Comparison of ENCODE assay signal across 1 cellular context in the genomic region with DNA sequence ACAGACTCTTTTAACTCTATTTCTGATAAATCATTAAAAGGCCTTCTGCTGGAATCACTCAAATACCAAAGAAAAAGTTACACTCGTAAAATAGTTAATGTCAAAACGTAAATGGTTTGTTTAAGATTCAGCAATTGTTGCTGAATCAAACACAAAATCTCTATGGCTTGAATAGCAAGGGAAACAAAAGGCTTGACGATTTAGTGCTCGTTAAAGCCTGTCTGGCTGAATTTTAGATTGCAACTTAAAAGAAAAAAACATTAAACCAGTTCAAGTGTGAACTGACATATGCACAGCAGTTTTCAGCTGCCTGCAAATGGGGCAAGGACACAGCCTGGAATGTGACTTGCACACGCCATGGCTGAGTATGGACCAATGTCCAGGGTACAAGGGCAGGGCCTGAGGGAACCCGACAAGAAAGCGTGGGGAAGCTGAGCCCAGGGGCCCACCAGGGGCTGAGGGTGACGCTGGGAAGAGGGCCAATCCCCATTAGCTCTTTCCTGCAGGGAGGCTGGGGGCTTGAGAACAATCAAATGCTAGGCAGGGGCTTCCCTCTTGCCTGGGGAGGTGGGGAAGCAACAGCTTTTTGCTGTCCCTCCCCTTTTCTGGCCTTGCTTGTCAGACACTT.
A peak's percentile ranks its signal among the peaks of the same experiment; 100 is the strongest.
TF ChIP-seq lines count a peak whose summit lies in the region.

No MANE protein-coding gene starts in this region.

TF ChIP-seq in HepG2, 621 proteins besides CTCF, POLR2A, EP300 and RAD21 (continued from another document and continues in another):
- TF ChIP-seq, protein P1, sequence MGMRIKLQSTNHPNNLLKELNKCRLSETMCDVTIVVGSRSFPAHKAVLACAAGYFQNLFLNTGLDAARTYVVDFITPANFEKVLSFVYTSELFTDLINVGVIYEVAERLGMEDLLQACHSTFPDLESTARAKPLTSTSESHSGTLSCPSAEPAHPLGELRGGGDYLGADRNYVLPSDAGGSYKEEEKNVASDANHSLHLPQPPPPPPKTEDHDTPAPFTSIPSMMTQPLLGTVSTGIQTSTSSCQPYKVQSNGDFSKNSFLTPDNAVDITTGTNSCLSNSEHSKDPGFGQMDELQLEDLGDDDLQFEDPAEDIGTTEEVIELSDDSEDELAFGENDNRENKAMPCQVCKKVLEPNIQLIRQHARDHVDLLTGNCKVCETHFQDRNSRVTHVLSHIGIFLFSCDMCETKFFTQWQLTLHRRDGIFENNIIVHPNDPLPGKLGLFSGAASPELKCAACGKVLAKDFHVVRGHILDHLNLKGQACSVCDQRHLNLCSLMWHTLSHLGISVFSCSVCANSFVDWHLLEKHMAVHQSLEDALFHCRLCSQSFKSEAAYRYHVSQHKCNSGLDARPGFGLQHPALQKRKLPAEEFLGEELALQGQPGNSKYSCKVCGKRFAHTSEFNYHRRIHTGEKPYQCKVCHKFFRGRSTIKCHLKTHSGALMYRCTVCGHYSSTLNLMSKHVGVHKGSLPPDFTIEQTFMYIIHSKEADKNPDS (CRISPR knock-in tag; IDR thresholded peaks at IDR 0.05), result 0 out of 2 replicates have a peak, but pooled peaks have one; percentile 29
- TF ChIP-seq KDM6A (CRISPR knock-in tag; IDR thresholded peaks at IDR 0.05; ENCODE audit: low read depth), result peak; percentile 74
- TF ChIP-seq ZFP36L2 (CRISPR knock-in tag; IDR thresholded peaks at IDR 0.05), result no peak
- TF ChIP-seq NFE2L1 (CRISPR knock-in tag; IDR thresholded peaks at IDR 0.05; ENCODE audit: borderline replicate concordance), result no peak
- peak; percentile 37; the same call in 1 of the 2 replicates for TF ChIP-seq CREM (IDR thresholded peaks at IDR 0.05)
- TF ChIP-seq CREM (CRISPR knock-in tag; IDR thresholded peaks at IDR 0.05), result no peak
- TF ChIP-seq ZMYM3 (CRISPR knock-in tag; IDR thresholded peaks at IDR 0.05), result peak; percentile 74; the same call in 1 of the 2 replicates
- TF ChIP-seq ZNF501 (CRISPR knock-in tag; IDR thresholded peaks at IDR 0.05), result no peak
- TF ChIP-seq ZNF101 (CRISPR knock-in tag; IDR thresholded peaks at IDR 0.05; ENCODE audit: borderline replicate concordance, low read depth), result no peak
- TF ChIP-seq ZNF550 (CRISPR knock-in tag; IDR thresholded peaks at IDR 0.05; ENCODE audit: borderline replicate concordance), result no peak
- peak; percentile 44 for TF ChIP-seq XRCC5 (optimal IDR thresholded peaks at IDR 0.05; ENCODE audit: low read length)
- TF ChIP-seq, protein P2, sequence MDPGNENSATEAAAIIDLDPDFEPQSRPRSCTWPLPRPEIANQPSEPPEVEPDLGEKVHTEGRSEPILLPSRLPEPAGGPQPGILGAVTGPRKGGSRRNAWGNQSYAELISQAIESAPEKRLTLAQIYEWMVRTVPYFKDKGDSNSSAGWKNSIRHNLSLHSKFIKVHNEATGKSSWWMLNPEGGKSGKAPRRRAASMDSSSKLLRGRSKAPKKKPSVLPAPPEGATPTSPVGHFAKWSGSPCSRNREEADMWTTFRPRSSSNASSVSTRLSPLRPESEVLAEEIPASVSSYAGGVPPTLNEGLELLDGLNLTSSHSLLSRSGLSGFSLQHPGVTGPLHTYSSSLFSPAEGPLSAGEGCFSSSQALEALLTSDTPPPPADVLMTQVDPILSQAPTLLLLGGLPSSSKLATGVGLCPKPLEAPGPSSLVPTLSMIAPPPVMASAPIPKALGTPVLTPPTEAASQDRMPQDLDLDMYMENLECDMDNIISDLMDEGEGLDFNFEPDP (CRISPR knock-in tag; conservative IDR thresholded peaks at IDR 0.05), result no peak
- no peak for TF ChIP-seq ZNF432 (CRISPR knock-in tag; IDR thresholded peaks at IDR 0.05; ENCODE audit: borderline replicate concordance)
- no peak for TF ChIP-seq ZNF253 (CRISPR knock-in tag; IDR thresholded peaks at IDR 0.05; ENCODE audit: borderline replicate concordance)
- no peak for TF ChIP-seq ZNF597 (CRISPR knock-in tag; IDR thresholded peaks at IDR 0.05)
- TF ChIP-seq, protein P3, sequence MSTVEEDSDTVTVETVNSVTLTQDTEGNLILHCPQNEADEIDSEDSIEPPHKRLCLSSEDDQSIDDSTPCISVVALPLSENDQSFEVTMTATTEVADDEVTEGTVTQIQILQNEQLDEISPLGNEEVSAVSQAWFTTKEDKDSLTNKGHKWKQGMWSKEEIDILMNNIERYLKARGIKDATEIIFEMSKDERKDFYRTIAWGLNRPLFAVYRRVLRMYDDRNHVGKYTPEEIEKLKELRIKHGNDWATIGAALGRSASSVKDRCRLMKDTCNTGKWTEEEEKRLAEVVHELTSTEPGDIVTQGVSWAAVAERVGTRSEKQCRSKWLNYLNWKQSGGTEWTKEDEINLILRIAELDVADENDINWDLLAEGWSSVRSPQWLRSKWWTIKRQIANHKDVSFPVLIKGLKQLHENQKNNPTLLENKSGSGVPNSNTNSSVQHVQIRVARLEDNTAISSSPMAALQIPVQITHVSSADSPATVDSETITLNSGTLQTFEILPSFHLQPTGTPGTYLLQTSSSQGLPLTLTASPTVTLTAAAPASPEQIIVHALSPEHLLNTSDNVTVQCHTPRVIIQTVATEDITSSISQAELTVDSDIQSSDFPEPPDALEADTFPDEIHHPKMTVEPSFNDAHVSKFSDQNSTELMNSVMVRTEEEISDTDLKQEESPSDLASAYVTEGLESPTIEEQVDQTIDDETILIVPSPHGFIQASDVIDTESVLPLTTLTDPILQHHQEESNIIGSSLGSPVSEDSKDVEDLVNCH (CRISPR knock-in tag; IDR thresholded peaks at IDR 0.05), result no peak
- TF ChIP-seq ZNF382 (CRISPR knock-in tag; IDR thresholded peaks at IDR 0.05; ENCODE audit: borderline replicate concordance), result no peak
- peak; percentile 27; the same call in 1 of the 2 replicates for TF ChIP-seq SAP130 (CRISPR knock-in tag; IDR thresholded peaks at IDR 0.05; ENCODE audit: low read depth)
- TF ChIP-seq, protein P4, sequence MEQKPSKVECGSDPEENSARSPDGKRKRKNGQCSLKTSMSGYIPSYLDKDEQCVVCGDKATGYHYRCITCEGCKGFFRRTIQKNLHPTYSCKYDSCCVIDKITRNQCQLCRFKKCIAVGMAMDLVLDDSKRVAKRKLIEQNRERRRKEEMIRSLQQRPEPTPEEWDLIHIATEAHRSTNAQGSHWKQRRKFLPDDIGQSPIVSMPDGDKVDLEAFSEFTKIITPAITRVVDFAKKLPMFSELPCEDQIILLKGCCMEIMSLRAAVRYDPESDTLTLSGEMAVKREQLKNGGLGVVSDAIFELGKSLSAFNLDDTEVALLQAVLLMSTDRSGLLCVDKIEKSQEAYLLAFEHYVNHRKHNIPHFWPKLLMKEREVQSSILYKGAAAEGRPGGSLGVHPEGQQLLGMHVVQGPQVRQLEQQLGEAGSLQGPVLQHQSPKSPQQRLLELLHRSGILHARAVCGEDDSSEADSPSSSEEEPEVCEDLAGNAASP (CRISPR knock-in tag; IDR thresholded peaks at IDR 0.05; ENCODE audit: borderline replicate concordance), result peak; percentile 85
- peak; percentile 49 for TF ChIP-seq YY1 (IDR thresholded peaks at IDR 0.05; ENCODE audit: insufficient read depth, insufficient replicate concordance, low read depth, low read length)
- no peak for TF ChIP-seq ZNF558 (CRISPR knock-in tag; IDR thresholded peaks at IDR 0.05; ENCODE audit: borderline replicate concordance)
- TF ChIP-seq SYNCRIP (IDR thresholded peaks at IDR 0.05; ENCODE audit: insufficient read depth, low read depth, low read length), result no peak
- TF ChIP-seq TGIF2 (CRISPR knock-in tag; IDR thresholded peaks at IDR 0.05), result no peak
- no peak for TF ChIP-seq ZNF614 (CRISPR knock-in tag; IDR thresholded peaks at IDR 0.05; ENCODE audit: borderline replicate concordance)
- peak; percentile 59; the same call in 1 of the 2 replicates for TF ChIP-seq POGZ (CRISPR knock-in tag; IDR thresholded peaks at IDR 0.05)
- TF ChIP-seq SOX6 (IDR thresholded peaks at IDR 0.05), result no peak
- TF ChIP-seq SOX6 (CRISPR knock-in tag; IDR thresholded peaks at IDR 0.05), result peak; percentile 40; the same call in 1 of the 2 replicates
- TF ChIP-seq ZBTB14 (CRISPR knock-in tag; IDR thresholded peaks at IDR 0.05), result no peak
- TF ChIP-seq PITX1 (CRISPR knock-in tag; IDR thresholded peaks at IDR 0.05), result 0 out of 2 replicates have a peak, but pooled peaks have one; percentile 39
- TF ChIP-seq ZUFSP (CRISPR knock-in tag; IDR thresholded peaks at IDR 0.05; ENCODE audit: borderline replicate concordance), result no peak
- no peak for TF ChIP-seq SIN3A (IDR thresholded peaks at IDR 0.05; ENCODE audit: borderline replicate concordance, low read depth, low read length)
- no peak for TF ChIP-seq ZMYM2 (CRISPR knock-in tag; IDR thresholded peaks at IDR 0.05)
- TF ChIP-seq THAP11 (CRISPR knock-in tag; IDR thresholded peaks at IDR 0.05), result no peak
- TF ChIP-seq MAF1 (CRISPR knock-in tag; IDR thresholded peaks at IDR 0.05; ENCODE audit: borderline replicate concordance), result no peak
- TF ChIP-seq ZNF569 (CRISPR knock-in tag; IDR thresholded peaks at IDR 0.05; ENCODE audit: borderline replicate concordance), result no peak
- no peak for TF ChIP-seq NR2F2 (IDR thresholded peaks at IDR 0.05; ENCODE audit: borderline replicate concordance, low read depth)
- no peak for TF ChIP-seq ZBTB7A (CRISPR knock-in tag; IDR thresholded peaks at IDR 0.05)
- TF ChIP-seq ZNF644 (CRISPR knock-in tag; IDR thresholded peaks at IDR 0.05; ENCODE audit: low read depth), result peak; percentile 79
- peak; percentile 56; the same call in 1 of the 2 replicates for TF ChIP-seq MTA1 (CRISPR knock-in tag; IDR thresholded peaks at IDR 0.05; ENCODE audit: borderline replicate concordance)
- TF ChIP-seq ZNF20 (CRISPR knock-in tag; IDR thresholded peaks at IDR 0.05), result no peak
- TF ChIP-seq TMF1 (CRISPR knock-in tag; IDR thresholded peaks at IDR 0.05; ENCODE audit: low read depth), result no peak
- no peak for TF ChIP-seq ARID4A (CRISPR knock-in tag; IDR thresholded peaks at IDR 0.05; ENCODE audit: borderline replicate concordance)
- no peak for TF ChIP-seq ZNF800 (CRISPR knock-in tag; IDR thresholded peaks at IDR 0.05)
